1 cellular context compared by ENCODE assay signal in the genomic region with DNA sequence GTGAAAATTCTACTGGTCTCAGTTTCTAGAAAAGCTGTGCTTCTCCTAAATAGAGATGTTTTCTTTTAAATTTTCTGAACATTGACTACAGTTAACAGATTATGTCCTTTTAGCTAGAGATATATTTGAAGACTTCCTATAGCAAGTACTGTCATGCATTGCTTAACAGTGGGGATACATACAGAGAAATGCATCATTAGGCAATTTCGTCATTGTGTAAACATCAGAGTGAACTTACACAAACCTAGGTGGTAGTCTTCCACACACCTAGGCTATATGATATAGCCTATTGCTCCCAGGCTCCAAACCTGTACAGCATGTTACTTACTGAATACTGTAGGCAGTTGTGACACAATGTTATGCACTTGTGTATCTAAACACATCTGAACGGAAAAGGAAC.
TF ChIP-seq lines count a peak whose summit lies in the region.

No MANE protein-coding gene starts in this region.

TF ChIP-seq in IMR-90, 13 proteins besides CTCF, POLR2A, EP300 and RAD21:
- TF ChIP-seq SMC3 (IDR thresholded peaks at IDR 0.05; ENCODE audit: low read depth, low read length): no peak
- TF ChIP-seq CEBPB (IDR thresholded peaks at IDR 0.05; ENCODE audit: low read depth, low read length): 0 out of 2 replicates have a peak, but pooled peaks have one; percentile 7
